1 cellular context compared by ENCODE assay signal in genomic region chr10:59854571-59854970, GRCh38.
TF ChIP-seq lines count a peak whose summit lies in the region.

No MANE protein-coding gene starts in this region.

TF ChIP-seq in WTC11, 78 proteins besides CTCF, POLR2A, EP300 and RAD21 (continued from another document):
- TF ChIP-seq HMGXB4 (CRISPR knock-in tag; IDR thresholded peaks at IDR 0.05) (no peak), ATF1 (CRISPR knock-in tag; IDR thresholded peaks at IDR 0.05) (no peak)
TF ChIP-seq in WTC11: peak in this region for 0.
